ENCODE assay signal across 13 cellular contexts in genomic region chr9:130308081-130308571, GRCh38. TPM values are rescaled to one million over a fixed set of nuclear protein-coding genes. Genes with fewer than 3 reads are reported as not detected.
DNase-seq lines count a peak whose midpoint lies in the region; ATAC-seq and TF ChIP-seq lines count a peak whose summit lies in the region.
"Had no signal": no experiment of that assay in that cellular context is flagged by ENCODE, and none has a peak within 500 bp of the region (broad histone marks: within the 10 kb centered on the region; RNA-seq: fewer than 3 reads in every experiment).

No MANE protein-coding gene starts in this region.

- peak; percentile 61 for DNase-seq in Right ventricle myocardium inferior (ENCODE audit: missing footprints)
- no peak for DNase-seq in left cardiac atrium
- DNase-seq in G401 (ENCODE audit: low spot score), result peak; percentile 16
- DNase-seq in SK-N-SH, result peak; percentile 83
- peak; percentile 54 for DNase-seq in osteoblast (ENCODE audit: insufficient read length, low spot score, missing footprints)
- DNase-seq in putamen (ENCODE audit: low spot score), result no peak
- DNase-seq in SHP77 treated with DMSO at 0.1 percent for 48 hours (lab: John Stamatoyannopoulos, UW), result no peak
- DNase-seq: CD8-positive, alpha-beta T cell; COR-L47; DMS53 had no signal

- H3K79me2 ChIP-seq in SK-N-SH (ENCODE audit: insufficient read depth), result no peaks in the 10 kb centered on the region
- no peaks in the 10 kb centered on the region for H3K79me2 ChIP-seq in osteoblast (ENCODE audit: insufficient read depth, low read length)

- H3K9ac ChIP-seq in SK-N-SH, result no peak overlapping the region

- H3K27ac ChIP-seq in SK-N-SH (ENCODE audit: low read depth in 2 of 2, low read length in 1 of 2) (peak overlapping the region in 1 of 2 experiments; percentile 66; a peak in 2 of 4 replicates), osteoblast (ENCODE audit: low read depth, low read length) (no peak overlapping the region)

- H3K36me3 ChIP-seq in SK-N-SH (replicated peaks in 1 of 2; ENCODE audit: control insufficient read depth in 1 of 2, insufficient read depth in 2 of 2, low read length in 1 of 2) (no peaks in the 10 kb centered on the region), osteoblast (ENCODE audit: insufficient read depth, low read length) (no peaks in the 10 kb centered on the region)
- H3K36me3 ChIP-seq: HAP-1 had no signal

- H3F3A ChIP-seq in SK-N-SH (replicated peaks; ENCODE audit: insufficient read depth), result no peaks in the 10 kb centered on the region

- H2AFZ ChIP-seq in SK-N-SH (ENCODE audit: low read depth), result no peak overlapping the region
- no peak overlapping the region for H2AFZ ChIP-seq in osteoblast (ENCODE audit: low read length)

- H3K9me3 ChIP-seq in SK-N-SH, result no peaks in the 10 kb centered on the region
- H3K9me3 ChIP-seq in osteoblast (ENCODE audit: low read depth, low read length), result no peaks in the 10 kb centered on the region
- H3K9me3 ChIP-seq: HAP-1 had no signal

- H3K9me2 ChIP-seq in SK-N-SH, result no peaks in the 10 kb centered on the region

- no peaks in the 10 kb centered on the region for H4K20me1 ChIP-seq in SK-N-SH (ENCODE audit: insufficient read depth)
- H4K20me1 ChIP-seq in osteoblast (ENCODE audit: insufficient read depth, low read length), result no peaks in the 10 kb centered on the region

- peak; percentile 19; the same call in 1 of the 2 replicates for TF ChIP-seq RAD21 in SK-N-SH (IDR thresholded peaks at IDR 0.05; ENCODE audit: low read length)

- H3K27me3 ChIP-seq in SK-N-SH (ENCODE audit: insufficient read depth) (no peaks in the 10 kb centered on the region), osteoblast (ENCODE audit: insufficient read depth, low read length) (peaks cover 29% of the 10 kb centered on the region)

- no peak overlapping the region for H3K4me2 ChIP-seq in SK-N-SH
- no peak overlapping the region for H3K4me2 ChIP-seq in osteoblast (ENCODE audit: insufficient read depth, low read length)

- intact Hi-C loops in Right ventricle myocardium inferior (cut with DNase I), result no loop called here
- intact Hi-C loops in left cardiac atrium (cut with DNase I), result no loop called here

- H3K4me1 ChIP-seq in SK-N-SH (ENCODE audit: control insufficient read depth in 1 of 2, insufficient read depth in 2 of 2, low read depth in 1 of 2, low read length in 1 of 2) (peaks cover 0 to 52% of the 10 kb centered on the region in 2 experiments; a peak in 2 of 4 replicates), osteoblast (ENCODE audit: insufficient read depth, low read length) (peaks cover 4% of the 10 kb centered on the region)
- H3K4me1 ChIP-seq: HAP-1 had no signal

- no peak overlapping the region for H3K4me3 ChIP-seq in SK-N-SH (ENCODE audit: low read depth in 2 of 2, low read length in 1 of 2)
- no peak overlapping the region for H3K4me3 ChIP-seq in osteoblast (ENCODE audit: insufficient read depth, low read length)
- H3K4me3 ChIP-seq: HAP-1 had no signal

- POLR2A ChIA-PET in SK-N-SH (lab: Yijun Ruan, JAX), result no interaction called here

- ATAC-seq in Right ventricle myocardium inferior, result no peak
- ATAC-seq in left cardiac atrium, result no peak
- ATAC-seq: CD8-positive, alpha-beta T cell had no signal

- 40% methylated on average over 7 of the region's 14 CpGs for WGBS in SK-N-SH (ENCODE audit: low lambda C conversion rate)

- TF ChIP-seq CTCF in SK-N-SH (IDR thresholded peaks at IDR 0.05) (no peak), osteoblast (IDR thresholded peaks at IDR 0.05; ENCODE audit: extremely low read depth, low read depth, low read length) (no peak)

- peak in 1 of 2 experiments; percentile 90; a peak in 2 of 4 replicates for TF ChIP-seq EP300 in SK-N-SH (IDR thresholded peaks at IDR 0.05; ENCODE audit: borderline replicate concordance in 1 of 2, low read depth in 1 of 2, low read length in 1 of 2)

- CTCF ChIA-PET in SK-N-SH (lab: Yijun Ruan, JAX), result interaction anchor here (0.8 to 1.3 kb wide), 4 partner anchors 10 to 72 kb away, joined by 3 to 5 read pairs (median 4); no protein-coding TSS in a partner anchor

- in situ Hi-C loops in G401 (cut with HindIII; ENCODE audit: low sequenced_read_pairs), result no loop called here

TF ChIP-seq in SK-N-SH, 30 proteins besides CTCF, POLR2A, EP300 and RAD21:
- TF ChIP-seq CHD2 (IDR thresholded peaks at IDR 0.05; ENCODE audit: low read length, partially characterized antibody) (peak; percentile 41), YY1 (IDR thresholded peaks at IDR 0.05; ENCODE audit: low read depth) (no peak), MXI1 (IDR thresholded peaks at IDR 0.05; ENCODE audit: low read depth, low read length) (peak; percentile 87; the same call in 1 of the 2 replicates), FOXJ3 (CRISPR knock-in tag; IDR thresholded peaks at IDR 0.05) (peak; percentile 35; the same call in 1 of the 2 replicates), NFIC (IDR thresholded peaks at IDR 0.05; ENCODE audit: borderline replicate concordance) (no peak), GATA2 (CRISPR knock-in tag; IDR thresholded peaks at IDR 0.05) (peak; percentile 81), RCOR1 (IDR thresholded peaks at IDR 0.05; ENCODE audit: low read length) (peak; percentile 80; the same call in 1 of the 2 replicates)

RNA-seq across cellular contexts. Expression of gene HMCN2, which starts 42.6 kb away (rescaled TPM):
- total RNA-seq in Right ventricle myocardium inferior (5.7 TPM), left cardiac atrium (1 to 10 TPM; 4.6 to 6.0 TPM), osteoblast (under 0.01 TPM in 2 replicates)
- 0.07 TPM in 1 of 2 replicates, not detected in the other for total RNA-seq in G401 (2014; rRNA removed; shearing (Covaris generic))
- polyA plus RNA-seq in SK-N-SH (2012; rRNA removed), result 0.15 and 0.28 TPM in 2 replicates
- polyA plus RNA-seq in SK-N-SH (2012; cell fraction: cytosol; rRNA removed), result 0.04 and 0.06 TPM in 2 replicates
- 0.55 and 0.56 TPM in 2 replicates for polyA plus RNA-seq in SK-N-SH (2012; cell fraction: nucleus; rRNA removed)
- total RNA-seq: CD8-positive, alpha-beta T cell had no signal
- polyA plus RNA-seq: BJ, CD14-positive monocyte had no signal

Comparison
In these comparisons a context has a peak if more than half of its experiments do, and no peak if none do; other contexts are left out.
1. DNase-seq: peak in Right ventricle myocardium inferior (single experiment), G401 (single experiment), SK-N-SH (single experiment) and osteoblast (single experiment); none in left cardiac atrium (single experiment), putamen (single experiment) and SHP77 treated with DMSO at 0.1 percent for 48 hours (single experiment).